ENCODE assay signal across 7 cellular contexts in genomic region chrX:134026732-134027311, GRCh38. TPM values are rescaled to one million over a fixed set of nuclear protein-coding genes. Genes with fewer than 3 reads are reported as not detected.
DNase-seq lines count a peak whose midpoint lies in the region; TF ChIP-seq lines count a peak whose summit lies in the region.

No MANE protein-coding gene starts in this region.

- H3K27me3 Mint-ChIP-seq in activated CD4-positive, alpha-beta memory T cell treated with anti-CD3 and anti-CD28 coated beads for 36 hours, result no peaks in the 10 kb centered on the region
- no peaks in the 10 kb centered on the region for H3K27me3 Mint-ChIP-seq in neural crest cell (ENCODE audit: low read depth)

- H3K36me3 Mint-ChIP-seq in activated CD4-positive, alpha-beta memory T cell treated with anti-CD3 and anti-CD28 coated beads for 36 hours, result no peaks in the 10 kb centered on the region
- no peaks in the 10 kb centered on the region for H3K36me3 Mint-ChIP-seq in neural crest cell (ENCODE audit: low read depth)

- H3K9me3 Mint-ChIP-seq in activated CD4-positive, alpha-beta memory T cell treated with anti-CD3 and anti-CD28 coated beads for 36 hours, result no peaks in the 10 kb centered on the region
- no peaks in the 10 kb centered on the region for H3K9me3 Mint-ChIP-seq in neural crest cell

- no peaks in the 10 kb centered on the region for H3K4me1 Mint-ChIP-seq in activated CD4-positive, alpha-beta memory T cell treated with anti-CD3 and anti-CD28 coated beads for 36 hours (ENCODE audit: low read depth)
- peaks cover 9% of the 10 kb centered on the region for H3K4me1 Mint-ChIP-seq in neural crest cell

- no peak overlapping the region for H3K4me3 Mint-ChIP-seq in activated CD4-positive, alpha-beta memory T cell treated with anti-CD3 and anti-CD28 coated beads for 36 hours
- no peak overlapping the region for H3K4me3 Mint-ChIP-seq in neural crest cell

- intact Hi-C loops in activated CD4-positive, alpha-beta memory T cell treated with anti-CD3 and anti-CD28 coated beads for 36 hours (cut with micrococcal nuclease), result loop anchor here (1.0 to 10.0 kb wide), 2 partner anchors 102 to 235 kb away; no protein-coding TSS in a partner anchor

- DNase-seq in ELF-1 (ENCODE audit: low read depth, low spot score) (peak; percentile 86), HT1080 (ENCODE audit: low read depth) (peak; percentile 1), fibroblast of peridontal ligament (ENCODE audit: extremely low read depth) (peak; percentile 54), neural crest cell (ENCODE audit: low read depth, low spot score) (peak; percentile 68), NCI-H526 treated with DMSO at 0.1 percent for 48 hours (lab: John Stamatoyannopoulos, UW) (no peak), NCI-H146 treated with DMSO at 0.1 percent for 48 hours (lab: John Stamatoyannopoulos, UW; ENCODE audit: unreplicated experiment) (no peak)
- DNase-seq in activated CD4-positive, alpha-beta memory T cell treated with anti-CD3 and anti-CD28 coated beads for 36 hours, result peak; percentile 26

- POLR2A ChIA-PET in activated CD4-positive, alpha-beta memory T cell treated with anti-CD3 and anti-CD28 coated beads for 36 hours (lab: Charles Lee), result no interaction called here

- H3K27ac Mint-ChIP-seq in activated CD4-positive, alpha-beta memory T cell treated with anti-CD3 and anti-CD28 coated beads for 36 hours, result no peak overlapping the region
- peak overlapping the region; percentile 54 for H3K27ac Mint-ChIP-seq in neural crest cell (ENCODE audit: unreplicated experiment)

- peak; percentile 77 for TF ChIP-seq CTCF in neural crest cell (conservative IDR thresholded peaks at IDR 0.05)

- CTCF ChIA-PET in activated CD4-positive, alpha-beta memory T cell treated with anti-CD3 and anti-CD28 coated beads for 36 hours (lab: Charles Lee), result interaction anchor here (0.7 to 4.2 kb wide), 12 partner anchors 10 to 234 kb away, joined by 3 to 48 read pairs (median 3); partner anchors contain the start of gene GPC3

RNA-seq across cellular contexts. Expression of gene GPC3, which starts 41.4 kb away (rescaled TPM):
- not detected in 2 replicates for total RNA-seq in HT1080 (2014; rRNA removed; shearing (Covaris generic))
- not detected in 2 replicates for polyA plus RNA-seq in HT1080 (2015; cell fraction: cytosol; rRNA removed)
- not detected in 2 replicates for polyA plus RNA-seq in HT1080 (2015; cell fraction: nucleus; rRNA removed)
- total RNA-seq in activated CD4-positive, alpha-beta memory T cell treated with anti-CD3 and anti-CD28 coated beads for 36 hours, result under 1 TPM; 0.14 to 0.39 TPM
- total RNA-seq in neural crest cell, result 29.4 and 30.4 TPM in 2 replicates

Comparison
In these comparisons a context has a peak if more than half of its experiments do, and no peak if none do; other contexts are left out.
1. DNase-seq: peak in ELF-1 (single experiment), HT1080 (single experiment), activated CD4-positive, alpha-beta memory T cell treated with anti-CD3 and anti-CD28 coated beads for 36 hours (single experiment), fibroblast of peridontal ligament (single experiment) and neural crest cell (single experiment); none in NCI-H526 treated with DMSO at 0.1 percent for 48 hours (single experiment) and NCI-H146 treated with DMSO at 0.1 percent for 48 hours (single experiment).
2. RNA of gene GPC3, which starts 41.4 kb away (total RNA-seq): 29.4 to 30.4 TPM in neural crest cell; 0.14 to 0.39 TPM in activated CD4-positive, alpha-beta memory T cell treated with anti-CD3 and anti-CD28 coated beads for 36 hours and not detected in HT1080; every median in the first group is over 10 times any median in the second.